1 cellular context compared by ENCODE assay signal in genomic region chr5:132103380-132103951, GRCh38.
TF ChIP-seq lines count a peak whose summit lies in the region.

No MANE protein-coding gene starts in this region.

TF ChIP-seq in K562, 482 proteins besides CTCF, POLR2A, EP300 and RAD21 (continued from another document):
- TF ChIP-seq CREB3L1 (IDR thresholded peaks at IDR 0.05; ENCODE audit: borderline replicate concordance, low read depth) (0 out of 2 replicates have a peak, but pooled peaks have one; percentile 22), ZNF695 (CRISPR knock-in tag; IDR thresholded peaks at IDR 0.05) (no peak), ETS1 (conservative IDR thresholded peaks at IDR 0.05; ENCODE audit: control insufficient read depth, low read depth, low read length) (no peak), MXI1 (IDR thresholded peaks at IDR 0.05; ENCODE audit: low read depth, low read length) (no peak), ZNF146 (CRISPR knock-in tag; IDR thresholded peaks at IDR 0.05; ENCODE audit: unreplicated experiment) (no peak), KDM4B (IDR thresholded peaks at IDR 0.05; ENCODE audit: borderline replicate concordance in 2 of 2, low read depth in 1 of 2) (no peak), MYNN (IDR thresholded peaks at IDR 0.05) (no peak), MYNN (CRISPR knock-in tag; IDR thresholded peaks at IDR 0.05) (no peak), MCM3 (IDR thresholded peaks at IDR 0.05) (no peak), ZNF589 (CRISPR knock-in tag; IDR thresholded peaks at IDR 0.05; ENCODE audit: low read depth) (peak; percentile 44; the same call in 1 of the 2 replicates), CCAR2 (IDR thresholded peaks at IDR 0.05; ENCODE audit: low read depth, low read length) (no peak), MXD1 (CRISPR knock-in tag; IDR thresholded peaks at IDR 0.05; ENCODE audit: borderline replicate concordance, poor library complexity, severe bottlenecking) (no peak), ZNF311 (CRISPR knock-in tag; IDR thresholded peaks at IDR 0.05) (no peak), HDAC1 (IDR thresholded peaks at IDR 0.05) (peak in 1 of 2 experiments; percentile 91; a peak in 2 of 4 replicates), UBTF (IDR thresholded peaks at IDR 0.05; ENCODE audit: borderline replicate concordance in 1 of 2, low read depth in 2 of 2, low read length in 2 of 2) (no peak), ZNF75A (CRISPR knock-in tag; IDR thresholded peaks at IDR 0.05) (no peak), ZNF133 (CRISPR knock-in tag; IDR thresholded peaks at IDR 0.05) (no peak), DEAF1 (CRISPR knock-in tag; IDR thresholded peaks at IDR 0.05) (0 out of 2 replicates have a peak, but pooled peaks have one; percentile 31), MIER1 (IDR thresholded peaks at IDR 0.05; ENCODE audit: low read depth) (no peak), ILK (tag; IDR thresholded peaks at IDR 0.05; ENCODE audit: borderline replicate concordance, low read depth) (no peak), VEZF1 (CRISPR knock-in tag; IDR thresholded peaks at IDR 0.05) (peak; percentile 85), ARID2 (IDR thresholded peaks at IDR 0.05) (no peak), ZNF696 (CRISPR knock-in tag; conservative IDR thresholded peaks at IDR 0.05) (no peak), HNRNPK (IDR thresholded peaks at IDR 0.05; ENCODE audit: low read depth, low read length, poor library complexity, severe bottlenecking) (no peak), ZNF217 (CRISPR knock-in tag; IDR thresholded peaks at IDR 0.05) (no peak), HMBOX1 (IDR thresholded peaks at IDR 0.05) (no peak), ZNF232 (CRISPR knock-in tag; IDR thresholded peaks at IDR 0.05) (no peak), ZNF639 (CRISPR knock-in tag; conservative IDR thresholded peaks at IDR 0.05 in 1 of 2, IDR thresholded peaks at IDR 0.05 in 1 of 2) (peak in 1 of 2 experiments; percentile 14; a peak in 1 of 4 replicates), HMG20B (CRISPR knock-in tag; IDR thresholded peaks at IDR 0.05) (no peak), REST (CRISPR knock-in tag; IDR thresholded peaks at IDR 0.05; ENCODE audit: low read depth) (no peak), HMGN3 (IDR thresholded peaks at IDR 0.05; ENCODE audit: borderline replicate concordance, extremely low read depth, insufficient read length, low read depth, low read length) (no peak), ZNF431 (CRISPR knock-in tag; IDR thresholded peaks at IDR 0.05) (no peak), ZKSCAN1 (IDR thresholded peaks at IDR 0.05; ENCODE audit: low read depth, low read length) (no peak), ZMIZ1 (IDR thresholded peaks at IDR 0.05; ENCODE audit: low read depth in 2 of 2, low read length in 2 of 2) (no peak)
